Comparison of ENCODE assay signal across 1 cellular context in genomic region chr12:69589082-69589481, GRCh38.
A peak's percentile ranks its signal among the peaks of the same experiment; 100 is the strongest.
TF ChIP-seq lines count a peak whose summit lies in the region.

No MANE protein-coding gene starts in this region.

TF ChIP-seq in HepG2, 621 proteins besides CTCF, POLR2A, EP300 and RAD21:
- peak; percentile 90 for TF ChIP-seq LCORL (IDR thresholded peaks at IDR 0.05)
- no peak for TF ChIP-seq LCORL (CRISPR knock-in tag; IDR thresholded peaks at IDR 0.05)
- no peak for TF ChIP-seq ZBTB7A (CRISPR knock-in tag; IDR thresholded peaks at IDR 0.05)
- no peak for TF ChIP-seq KDM1A (CRISPR knock-in tag; IDR thresholded peaks at IDR 0.05)
- TF ChIP-seq JUNB (CRISPR knock-in tag; IDR thresholded peaks at IDR 0.05; ENCODE audit: borderline replicate concordance): no peak
